Comparison of ENCODE assay signal across 8 cellular contexts in genomic region chr1:18950415-18951026, GRCh38. TPM values are rescaled to one million over a fixed set of nuclear protein-coding genes. Genes with fewer than 3 reads are reported as not detected.
A peak's percentile ranks its signal among the peaks of the same experiment; 100 is the strongest.
DNase-seq lines count a peak whose midpoint lies in the region; ATAC-seq and TF ChIP-seq lines count a peak whose summit lies in the region.

No MANE protein-coding gene starts in this region.

- CTCF ChIA-PET in mammary epithelial cell (lab: Charles Lee; ENCODE audit: low non-redundant PET): no interaction called here

- ATAC-seq in aorta (ENCODE audit: low FRiP score) (peak; percentile 77), mucosa of descending colon (no peak)

- peak; percentile 46 to 49 for DNase-seq in stimulated activated CD4-positive, alpha-beta T cell treated with anti-CD3 and anti-CD28 coated beads, Interleukin-2, amount 100 ng/mL, for 24 hours
- DNase-seq in stimulated activated CD4-positive, alpha-beta T cell treated with anti-CD3 and anti-CD28 coated beads, Interleukin-4, amount 100 ng/mL, for 24 hours: no peak
- DNase-seq in mammary epithelial cell (peak; percentile 24), midbrain (lab: John Stamatoyannopoulos, UW) (peak; percentile 53), aorta (peak; percentile 86 to 92), NCI-H526 treated with DMSO at 0.1 percent for 48 hours (lab: John Stamatoyannopoulos, UW) (no peak), mucosa of descending colon (no peak), NCI-H510A treated with DMSO at 0.1 percent for 48 hours (lab: John Stamatoyannopoulos, UW) (no peak)

- no peak for TF ChIP-seq CTCF in mammary epithelial cell (conservative IDR thresholded peaks at IDR 0.05 in 1 of 2, IDR thresholded peaks at IDR 0.05 in 1 of 2; ENCODE audit: extremely low read depth in 1 of 2, insufficient read depth in 1 of 2, low read depth in 1 of 2, low read length in 2 of 2)
- no peak for TF ChIP-seq CTCF in mucosa of descending colon (IDR thresholded peaks at IDR 0.05)

- H3K4me2 ChIP-seq in mammary epithelial cell (ENCODE audit: insufficient read depth, low read depth, low read length): peak overlapping the region; percentile 96

- WGBS in mammary epithelial cell (ENCODE audit: low coverage, missing lambda C conversion rate): 2% methylated on average over 18 of the region's 19 CpGs
- 3 to 5% methylated on average over 19 of the region's 19 CpGs for WGBS in aorta, 2 donors

- H3K36me3 ChIP-seq in mammary epithelial cell (ENCODE audit: insufficient read depth, low read length) (peaks cover 2% of the 10 kb centered on the region), aorta (ENCODE audit: control insufficient read depth in 1 of 2, insufficient read depth in 2 of 2, low read length in 1 of 2) (no peaks in the 10 kb centered on the region), mucosa of descending colon (ENCODE audit: low read depth) (no peaks in the 10 kb centered on the region)

- H2AFZ ChIP-seq in mammary epithelial cell (ENCODE audit: low read depth, low read length): no peak overlapping the region

- H3K4me1 ChIP-seq in mammary epithelial cell (ENCODE audit: insufficient read depth, low read length) (peaks cover 79% of the 10 kb centered on the region), aorta (ENCODE audit: control insufficient read depth in 1 of 2, insufficient read depth in 2 of 2, low read length in 2 of 2) (peaks cover 0 to 2% of the 10 kb centered on the region in 2 donors), mucosa of descending colon (ENCODE audit: low read depth) (peaks cover 43% of the 10 kb centered on the region)

- peak overlapping the region; percentile 36 to 43 (median 39) for H3K4me3 ChIP-seq in mammary epithelial cell (replicated peaks in 1 of 3; ENCODE audit: insufficient read depth in 1 of 3, low read depth in 2 of 3, low read length in 3 of 3)
- H3K4me3 ChIP-seq in aorta (ENCODE audit: low read length in 2 of 2): peak overlapping the region; percentile 3 to 8
- H3K4me3 ChIP-seq in mucosa of descending colon: no peak overlapping the region

- H3K27me3 ChIP-seq in mammary epithelial cell (ENCODE audit: insufficient read depth, low read length) (no peaks in the 10 kb centered on the region), aorta (ENCODE audit: control insufficient read depth in 1 of 2, insufficient read depth in 2 of 2, low read length in 1 of 2) (no peaks in the 10 kb centered on the region)

- dilution Hi-C loops in mammary epithelial cell (cut with HindIII; ENCODE audit: low sequenced_read_pairs): no loop called here

- peaks cover 2% of the 10 kb centered on the region for H4K20me1 ChIP-seq in mammary epithelial cell (ENCODE audit: insufficient read depth, low read length)

- peak overlapping the region; percentile 92 for H3K27ac ChIP-seq in mammary epithelial cell (ENCODE audit: insufficient read depth, low read depth, low read length)
- peak overlapping the region; percentile 51 to 97 for H3K27ac ChIP-seq in aorta (ENCODE audit: low read depth in 1 of 2, low read length in 2 of 2)

- no peaks in the 10 kb centered on the region for H3K9me3 ChIP-seq in mammary epithelial cell (replicated peaks; ENCODE audit: insufficient read depth, low read length)
- no peaks in the 10 kb centered on the region for H3K9me3 ChIP-seq in aorta (ENCODE audit: control insufficient read depth, low read length)
- H3K9me3 ChIP-seq in mucosa of descending colon: no peaks in the 10 kb centered on the region

- peaks cover 99% of the 10 kb centered on the region for H3K79me2 ChIP-seq in mammary epithelial cell (ENCODE audit: insufficient read depth, low read length)

- BruUV-seq in mammary epithelial cell (replicated peaks; lab: Mats Ljungman, UMichigan): no TSS peak

- intact Hi-C loops in mammary epithelial cell (cut with micrococcal nuclease) (loop anchor here (1.0 kb wide), 2 partner anchors 24 to 84 kb away; no protein-coding TSS in a partner anchor), aorta (cut with DNase I) (loop anchor here (1.0 to 5.0 kb wide), 2 partner anchors 24 to 43 kb away; no protein-coding TSS in a partner anchor), mucosa of descending colon (cut with DNase I, micrococcal nuclease) (loop anchor here in 1 of 2 donors (10.0 kb wide), 1 partner anchor 46 kb away; the partner anchor contains the start of gene ALDH4A1)

- peak overlapping the region; percentile 77 for H3K9ac ChIP-seq in mammary epithelial cell (ENCODE audit: insufficient read depth, low read length)

- in situ Hi-C loops in mammary epithelial cell (cut with MboI; ENCODE audit: low sequenced_read_pairs in 2 of 2): loop anchor here in 1 of 2 donors (10.0 kb wide), 1 partner anchor 46 kb away; the partner anchor contains the start of gene ALDH4A1

RNA-seq across cellular contexts. Expression of gene IFFO2, which starts 6.0 kb away (rescaled TPM):
- 100 to 1,000 TPM in 1 of 2 donors, 10 to 100 TPM in 1; 94.8 to 304 TPM for total RNA-seq in mammary epithelial cell
- polyA plus RNA-seq in mammary epithelial cell: 66.9 TPM
- polyA minus RNA-seq in mammary epithelial cell: 116 TPM
- 10 to 100 TPM; 21.5 to 34.7 TPM for total RNA-seq in aorta
- polyA plus RNA-seq in aorta: 1 to 10 TPM; 3.9 to 5.4 TPM
- total RNA-seq in mucosa of descending colon: 10 to 100 TPM; 13.1 to 19.0 (median 15.5) TPM

RNA-seq across cellular contexts. Expression of gene ALDH4A1, which starts 48.2 kb away (rescaled TPM):
- 10 to 100 TPM; 24.0 to 41.4 TPM for total RNA-seq in mammary epithelial cell
- 35.3 TPM for polyA plus RNA-seq in mammary epithelial cell
- polyA minus RNA-seq in mammary epithelial cell: 24.8 TPM
- 10 to 100 TPM in 1 of 2 donors, 1 to 10 TPM in 1; 9.3 to 12.7 TPM for total RNA-seq in aorta
- 1 to 10 TPM; 4.8 to 9.8 TPM for polyA plus RNA-seq in aorta
- 1 to 10 TPM; 2.7 to 7.7 (median 5.6) TPM for total RNA-seq in mucosa of descending colon

Comparison
In these comparisons a context has a peak if more than half of its experiments do, and no peak if none do; other contexts are left out.
1. DNase-seq: peak in stimulated activated CD4-positive, alpha-beta T cell treated with anti-CD3 and anti-CD28 coated beads, Interleukin-2, amount 100 ng/mL, for 24 hours (2 of 2), mammary epithelial cell (single experiment), midbrain (single experiment) and aorta (2 of 2); none in stimulated activated CD4-positive, alpha-beta T cell treated with anti-CD3 and anti-CD28 coated beads, Interleukin-4, amount 100 ng/mL, for 24 hours (single experiment), NCI-H526 treated with DMSO at 0.1 percent for 48 hours (single experiment), mucosa of descending colon (0 of 3) and NCI-H510A treated with DMSO at 0.1 percent for 48 hours (single experiment).